Comparison of ENCODE assay signal across 1 cellular context in the genomic region with DNA sequence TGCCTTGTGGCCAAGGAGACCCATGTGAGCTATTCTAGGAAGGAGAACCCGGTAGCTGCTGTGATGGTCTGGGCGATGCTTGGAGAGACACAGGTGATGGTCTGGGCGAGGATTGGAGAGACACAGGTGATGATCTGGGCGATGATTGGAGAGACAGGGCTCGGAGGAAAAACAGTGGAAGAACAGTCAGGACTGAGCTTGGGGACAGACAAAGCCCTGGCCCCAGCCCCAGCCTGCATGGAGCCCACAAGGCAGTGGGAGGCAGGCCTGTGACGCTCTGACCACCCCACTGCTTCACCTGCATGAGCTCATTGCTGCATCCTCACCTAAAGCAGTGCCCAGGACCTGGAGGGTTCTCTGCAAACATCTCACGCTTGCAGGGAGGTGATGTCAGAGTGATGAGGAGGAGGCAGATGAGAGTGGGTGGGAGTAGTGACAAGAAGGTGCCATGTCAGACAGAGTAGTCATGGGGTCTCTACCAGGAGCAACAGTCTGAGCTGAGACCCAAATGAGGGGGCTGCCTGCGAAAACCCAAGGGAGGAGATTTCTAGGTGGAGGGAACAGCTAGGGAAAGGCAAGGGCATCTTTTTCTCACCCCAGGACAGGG.
TF ChIP-seq lines count a peak whose summit lies in the region.

No MANE protein-coding gene starts in this region.

TF ChIP-seq in H1, 55 proteins besides CTCF, POLR2A, EP300 and RAD21:
- no peak for TF ChIP-seq CREB1 (IDR thresholded peaks at IDR 0.05)
- no peak for TF ChIP-seq HDAC2 (IDR thresholded peaks at IDR 0.05; ENCODE audit: borderline replicate concordance in 1 of 2, low read depth in 2 of 2, low read length in 2 of 2)
- no peak for TF ChIP-seq TCF12 (IDR thresholded peaks at IDR 0.05; ENCODE audit: low read depth, low read length)
- TF ChIP-seq POU5F1 (IDR thresholded peaks at IDR 0.05; ENCODE audit: low read depth, low read length), result no peak
- TF ChIP-seq SAP30 (IDR thresholded peaks at IDR 0.05; ENCODE audit: insufficient read depth, insufficient replicate concordance, low read length), result no peak
- TF ChIP-seq GABPA (IDR thresholded peaks at IDR 0.05; ENCODE audit: borderline replicate concordance, insufficient read depth, low read length), result no peak
- no peak for TF ChIP-seq TBP (IDR thresholded peaks at IDR 0.05; ENCODE audit: low read depth, low read length)
- no peak for TF ChIP-seq SP2 (IDR thresholded peaks at IDR 0.05; ENCODE audit: low read length)
- TF ChIP-seq ZNF274 (IDR thresholded peaks at IDR 0.05; ENCODE audit: borderline replicate concordance, extremely low read depth, low read length), result no peak
- TF ChIP-seq NRF1 (IDR thresholded peaks at IDR 0.05; ENCODE audit: low read depth, low read length), result no peak
- TF ChIP-seq KDM1A (IDR thresholded peaks at IDR 0.05; ENCODE audit: borderline replicate concordance, low read length), result no peak
- TF ChIP-seq, protein P1, sequence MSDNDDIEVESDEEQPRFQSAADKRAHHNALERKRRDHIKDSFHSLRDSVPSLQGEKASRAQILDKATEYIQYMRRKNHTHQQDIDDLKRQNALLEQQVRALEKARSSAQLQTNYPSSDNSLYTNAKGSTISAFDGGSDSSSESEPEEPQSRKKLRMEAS (IDR thresholded peaks at IDR 0.05), result no peak
- TF ChIP-seq KDM5A (IDR thresholded peaks at IDR 0.05; ENCODE audit: low read length), result no peak
- TF ChIP-seq TAF7 (optimal IDR thresholded peaks at IDR 0.05; ENCODE audit: borderline replicate concordance, low read depth, low read length), result no peak
- TF ChIP-seq, protein P2, sequence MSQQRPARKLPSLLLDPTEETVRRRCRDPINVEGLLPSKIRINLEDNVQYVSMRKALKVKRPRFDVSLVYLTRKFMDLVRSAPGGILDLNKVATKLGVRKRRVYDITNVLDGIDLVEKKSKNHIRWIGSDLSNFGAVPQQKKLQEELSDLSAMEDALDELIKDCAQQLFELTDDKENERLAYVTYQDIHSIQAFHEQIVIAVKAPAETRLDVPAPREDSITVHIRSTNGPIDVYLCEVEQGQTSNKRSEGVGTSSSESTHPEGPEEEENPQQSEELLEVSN (IDR thresholded peaks at IDR 0.05), result no peak
- TF ChIP-seq RXRA (IDR thresholded peaks at IDR 0.05; ENCODE audit: insufficient read depth, low read depth, low read length), result no peak
- TF ChIP-seq NANOG (IDR thresholded peaks at IDR 0.05; ENCODE audit: insufficient read depth, low read depth, low read length, poor library complexity, severe bottlenecking), result no peak
TF ChIP-seq in H1: peak in this region for 0.
